In the genomic region with DNA sequence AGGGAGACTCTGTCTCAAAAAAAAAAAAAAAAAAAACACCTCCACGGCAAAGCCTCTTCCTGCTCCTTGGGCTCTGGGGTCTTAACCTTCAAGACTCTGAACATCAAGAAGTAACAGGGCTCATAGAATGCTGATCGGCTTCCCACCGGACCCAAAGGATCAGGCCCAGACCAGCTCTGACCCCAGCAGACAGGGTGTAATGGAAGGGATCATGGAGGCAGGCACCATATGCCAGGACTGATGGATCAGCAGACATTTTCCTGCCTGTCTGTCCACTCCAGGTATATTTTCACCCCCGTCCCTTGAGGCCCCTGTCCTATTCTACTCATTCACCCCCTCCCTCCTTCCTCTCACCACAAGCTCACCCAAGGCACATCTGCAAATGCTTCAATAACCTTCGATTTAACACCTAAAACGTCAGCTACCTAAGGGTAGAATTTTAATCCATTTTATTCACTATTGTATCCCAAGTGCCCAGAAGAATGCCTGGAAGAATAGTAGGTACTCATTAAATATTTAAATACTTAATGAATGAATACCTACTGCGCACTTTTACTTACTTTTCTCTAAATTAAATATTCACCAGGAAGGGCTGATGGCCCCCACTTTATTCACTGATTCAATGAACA, we compare ENCODE assay signal across 1 cellular context.
TF ChIP-seq lines count a peak whose summit lies in the region.

No MANE protein-coding gene starts in this region.

TF ChIP-seq in HEK293T, 16 proteins besides CTCF, POLR2A, EP300 and RAD21:
- TF ChIP-seq FOXM1 (IDR thresholded peaks at IDR 0.05; ENCODE audit: borderline replicate concordance) (no peak), BHLHE40 (IDR thresholded peaks at IDR 0.05; ENCODE audit: borderline replicate concordance) (no peak), SUZ12 (IDR thresholded peaks at IDR 0.05) (no peak), ZNF384 (IDR thresholded peaks at IDR 0.05) (no peak), HDGF (IDR thresholded peaks at IDR 0.05; ENCODE audit: borderline replicate concordance) (no peak), LEF1 (IDR thresholded peaks at IDR 0.05; ENCODE audit: borderline replicate concordance) (no peak), CTBP1 (IDR thresholded peaks at IDR 0.05; ENCODE audit: borderline replicate concordance) (no peak), FOXK2 (IDR thresholded peaks at IDR 0.05) (no peak)
- TF ChIP-seq, protein P1, sequence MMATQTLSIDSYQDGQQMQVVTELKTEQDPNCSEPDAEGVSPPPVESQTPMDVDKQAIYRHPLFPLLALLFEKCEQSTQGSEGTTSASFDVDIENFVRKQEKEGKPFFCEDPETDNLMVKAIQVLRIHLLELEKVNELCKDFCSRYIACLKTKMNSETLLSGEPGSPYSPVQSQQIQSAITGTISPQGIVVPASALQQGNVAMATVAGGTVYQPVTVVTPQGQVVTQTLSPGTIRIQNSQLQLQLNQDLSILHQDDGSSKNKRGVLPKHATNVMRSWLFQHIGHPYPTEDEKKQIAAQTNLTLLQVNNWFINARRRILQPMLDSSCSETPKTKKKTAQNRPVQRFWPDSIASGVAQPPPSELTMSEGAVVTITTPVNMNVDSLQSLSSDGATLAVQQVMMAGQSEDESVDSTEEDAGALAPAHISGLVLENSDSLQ (IDR thresholded peaks at IDR 0.05), result no peak
